Comparison of ENCODE assay signal across 28 cellular contexts in the genomic region with DNA sequence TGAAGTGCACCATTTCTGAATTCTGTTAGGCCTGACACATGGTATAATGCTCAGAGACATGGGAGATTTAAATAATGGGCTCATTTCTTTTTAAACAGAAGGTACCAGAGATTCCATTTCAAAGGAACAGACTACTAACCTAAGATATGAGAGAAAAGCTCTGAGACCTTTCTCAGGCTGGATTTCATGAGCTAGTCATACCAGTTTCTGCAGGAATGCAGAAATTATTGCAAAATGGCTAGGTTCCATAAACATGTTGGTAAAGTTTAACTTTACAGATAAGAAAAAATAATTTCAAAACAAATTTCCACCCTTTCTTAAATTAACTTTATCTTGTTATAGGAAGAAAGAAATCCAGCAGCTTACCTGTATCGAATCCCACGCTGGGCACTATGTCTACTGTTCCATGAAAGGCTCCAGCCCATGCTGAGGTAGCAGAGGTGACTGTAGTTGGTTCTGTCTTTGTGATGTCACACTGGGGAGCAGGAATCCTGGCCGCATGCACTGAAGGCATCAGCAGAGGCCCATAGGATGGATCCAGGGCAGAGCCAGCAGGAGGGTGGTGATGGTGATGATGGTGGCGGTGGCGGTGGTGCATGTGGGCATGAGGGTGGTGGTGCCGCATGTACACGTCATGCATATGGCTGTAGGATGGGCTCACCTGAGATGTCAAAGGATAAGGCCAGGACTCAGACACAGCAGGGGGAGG. TPM values are rescaled to one million over a fixed set of nuclear protein-coding genes. Genes with fewer than 3 reads are reported as not detected.
DNase-seq lines count a peak whose midpoint lies in the region; ATAC-seq and TF ChIP-seq lines count a peak whose summit lies in the region.
"Had no signal": no experiment of that assay in that cellular context is flagged by ENCODE, and none has a peak within 500 bp of the region (broad histone marks: within the 10 kb centered on the region; RNA-seq: fewer than 3 reads in every experiment).

No MANE protein-coding gene starts in this region.

- TF ChIP-seq CTCF in Caco-2 (IDR thresholded peaks at IDR 0.05; ENCODE audit: insufficient read depth in 1 of 2, low read depth in 1 of 2, low read length in 1 of 2, severe bottlenecking in 1 of 2, unreplicated experiment in 1 of 2) (no peak), PC-9 (conservative IDR thresholded peaks at IDR 0.05) (no peak), hepatocyte (IDR thresholded peaks at IDR 0.05; ENCODE audit: poor library complexity) (no peak)

- H3K4me3 ChIP-seq in Caco-2 (ENCODE audit: low read depth, low read length) (no peak overlapping the region), PC-9 (no peak overlapping the region), hepatocyte (no peak overlapping the region), mesendoderm (ENCODE audit: low read length) (no peak overlapping the region)
- H3K4me3 ChIP-seq: heart left ventricle, SK-N-MC had no signal

- peaks cover 36% of the 10 kb centered on the region for H3K4me1 ChIP-seq in Caco-2
- H3K4me1 ChIP-seq in PC-9 (replicated peaks; ENCODE audit: insufficient read depth) = peaks cover 12% of the 10 kb centered on the region; the same call in 1 of the 2 replicates
- H3K4me1 ChIP-seq in hepatocyte (ENCODE audit: insufficient read depth) = peaks cover 14% of the 10 kb centered on the region
- no peaks in the 10 kb centered on the region for H3K4me1 ChIP-seq in mesendoderm (ENCODE audit: control insufficient read depth, low read depth, low read length)
- H3K4me1 ChIP-seq: heart left ventricle had no signal

- H3K27me3 Mint-ChIP-seq in Caco-2 (ENCODE audit: insufficient read depth, unreplicated experiment) = no peaks in the 10 kb centered on the region
- H3K27me3 Mint-ChIP-seq: activated B cell treated with CpG ODN at 0.5 μM for 24 hours; activated naive CD8-positive, alpha-beta T cell treated with anti-CD3 and anti-CD28 coated beads for 36 hours; naive thymus-derived CD8-positive, alpha-beta T cell; stimulated activated memory B cell treated with anti-CD40 and anti-IgM and Interleukin-4, amounts not matched to agents 10 μg/mL and 1 μg/mL and 100 μg/mL, for 72 hours had no signal

- no peak overlapping the region for H4K8ac ChIP-seq in mesendoderm (ENCODE audit: low read depth, low read length)

- H2BK5ac ChIP-seq in mesendoderm (ENCODE audit: low read length) = no peak overlapping the region

- H2AK5ac ChIP-seq in mesendoderm (ENCODE audit: low read length) = no peak overlapping the region

- peak overlapping the region; percentile 92 for H3K27ac Mint-ChIP-seq in Caco-2 (ENCODE audit: unreplicated experiment)
- H3K27ac Mint-ChIP-seq: activated B cell treated with CpG ODN at 0.5 μM for 24 hours; activated naive CD8-positive, alpha-beta T cell treated with anti-CD3 and anti-CD28 coated beads for 36 hours; naive thymus-derived CD8-positive, alpha-beta T cell; stimulated activated memory B cell treated with anti-CD40 and anti-IgM and Interleukin-4, amounts not matched to agents 10 μg/mL and 1 μg/mL and 100 μg/mL, for 72 hours had no signal

- H3K9me3 Mint-ChIP-seq in Caco-2 (ENCODE audit: unreplicated experiment) = no peaks in the 10 kb centered on the region
- H3K9me3 Mint-ChIP-seq: activated B cell treated with CpG ODN at 0.5 μM for 24 hours; activated naive CD8-positive, alpha-beta T cell treated with anti-CD3 and anti-CD28 coated beads for 36 hours had no signal

- no peak overlapping the region for H3K23ac ChIP-seq in mesendoderm (ENCODE audit: low read length)

- H2BK120ac ChIP-seq in mesendoderm (ENCODE audit: low read depth, low read length) = no peak overlapping the region

- no peaks in the 10 kb centered on the region for H3K79me2 ChIP-seq in PC-9 (ENCODE audit: low read depth)
- no peaks in the 10 kb centered on the region for H3K79me2 ChIP-seq in hepatocyte
- no peaks in the 10 kb centered on the region for H3K79me2 ChIP-seq in mesendoderm (ENCODE audit: control insufficient read depth, insufficient read depth, low read length)

- H3K36me3 Mint-ChIP-seq in Caco-2 (ENCODE audit: insufficient read depth, unreplicated experiment) = peaks cover 12% of the 10 kb centered on the region
- H3K36me3 Mint-ChIP-seq: activated naive CD8-positive, alpha-beta T cell treated with anti-CD3 and anti-CD28 coated beads for 36 hours; naive thymus-derived CD8-positive, alpha-beta T cell; stimulated activated memory B cell treated with anti-CD40 and anti-IgM and Interleukin-4, amounts not matched to agents 10 μg/mL and 1 μg/mL and 100 μg/mL, for 72 hours had no signal

- no peaks in the 10 kb centered on the region for H3K79me1 ChIP-seq in mesendoderm (ENCODE audit: low read length)

- H3K4me1 Mint-ChIP-seq in Caco-2 (ENCODE audit: low read depth, unreplicated experiment) = peaks cover 21% of the 10 kb centered on the region
- H3K4me1 Mint-ChIP-seq: activated B cell treated with CpG ODN at 0.5 μM for 24 hours; activated naive CD8-positive, alpha-beta T cell treated with anti-CD3 and anti-CD28 coated beads for 36 hours; naive thymus-derived CD8-positive, alpha-beta T cell; stimulated activated memory B cell treated with anti-CD40 and anti-IgM and Interleukin-4, amounts not matched to agents 10 μg/mL and 1 μg/mL and 100 μg/mL, for 72 hours had no signal

- 92% methylated on average over 7 of the region's 7 CpGs for WGBS in hepatocyte (ENCODE audit: low lambda C conversion rate, missing lambda C conversion rate)
- no CpG with 5 or more reads among the region's 7 CpGs for WGBS in mesendoderm (ENCODE audit: extremely low coverage, insufficient coverage, low lambda C conversion rate)

- no peak overlapping the region for H3K9ac ChIP-seq in mesendoderm (ENCODE audit: low read length)

- H3K18ac ChIP-seq in mesendoderm (ENCODE audit: low read length) = no peak overlapping the region

- peak overlapping the region; percentile 62 for H3K27ac ChIP-seq in PC-9
- peak overlapping the region; percentile 82 for H3K27ac ChIP-seq in hepatocyte
- H3K27ac ChIP-seq in mesendoderm (ENCODE audit: low read depth, low read length) = no peak overlapping the region
- H3K27ac ChIP-seq: heart left ventricle, RWPE1, SK-N-MC had no signal

- DNase-seq in Caco-2 = peak; percentile 53
- DNase-seq in PC-9 = peak in 1 of 2 experiments; percentile 59
- DNase-seq in hepatocyte (ENCODE audit: low spot score) = peak; percentile 32
- no peak for DNase-seq in sciatic nerve (ENCODE audit: low spot score)
- no peak for DNase-seq in mesendoderm
- no peak for DNase-seq in NCI-H1092 (lab: John Stamatoyannopoulos, UW)
- no peak for DNase-seq in globus pallidus (ENCODE audit: low spot score)
- DNase-seq: activated B cell treated with CpG ODN at 0.5 μM for 24 hours; activated CD4-positive, alpha-beta T cell treated with anti-CD3 and anti-CD28 coated beads, Interleukin-2, amount 50 U/mL, for 1 hour; activated effector memory CD4-positive, alpha-beta T cell treated with Interleukin-2 at 50 U/mL for 16 hours; activated naive CD8-positive, alpha-beta T cell treated with anti-CD3 and anti-CD28 coated beads for 36 hours; activated T-cell treated with anti-CD3 and anti-CD28 coated beads, Interleukin-2, amount 50 U/mL, for 1 hour; COR-L47; DMS79; foreskin fibroblast; HCEC 1CT; heart left ventricle; Kasumi-1; MV-4-11; naive thymus-derived CD8-positive, alpha-beta T cell; NCI-H446; NCI-H774; occipital lobe; T-helper 1 cell had no signal

- no peaks in the 10 kb centered on the region; the same call in 1 of the 2 replicates for H3K36me3 ChIP-seq in Caco-2 (ENCODE audit: control insufficient read depth, insufficient read depth, low read length)
- H3K36me3 ChIP-seq in PC-9 (ENCODE audit: low read depth) = no peaks in the 10 kb centered on the region
- H3K36me3 ChIP-seq in hepatocyte (replicated peaks; ENCODE audit: insufficient read depth, low read depth) = no peaks in the 10 kb centered on the region
- H3K36me3 ChIP-seq in mesendoderm (ENCODE audit: control insufficient read depth, insufficient read depth, low read length) = no peaks in the 10 kb centered on the region

- no peak overlapping the region for H2AFZ ChIP-seq in PC-9
- H2AFZ ChIP-seq in hepatocyte = no peak overlapping the region

- H3K4ac ChIP-seq in mesendoderm (ENCODE audit: low read depth, low read length) = no peak overlapping the region

- H3K4me3 Mint-ChIP-seq in Caco-2 (ENCODE audit: unreplicated experiment) = peak overlapping the region; percentile 42
- H3K4me3 Mint-ChIP-seq: activated B cell treated with CpG ODN at 0.5 μM for 24 hours; activated naive CD8-positive, alpha-beta T cell treated with anti-CD3 and anti-CD28 coated beads for 36 hours; naive thymus-derived CD8-positive, alpha-beta T cell; stimulated activated memory B cell treated with anti-CD40 and anti-IgM and Interleukin-4, amounts not matched to agents 10 μg/mL and 1 μg/mL and 100 μg/mL, for 72 hours had no signal

- H3K9me3 ChIP-seq in Caco-2 = no peaks in the 10 kb centered on the region
- H3K9me3 ChIP-seq in PC-9 (ENCODE audit: insufficient read depth, low read depth) = no peaks in the 10 kb centered on the region
- H3K9me3 ChIP-seq in hepatocyte (ENCODE audit: low read depth) = no peaks in the 10 kb centered on the region

- H3K56ac ChIP-seq in mesendoderm (ENCODE audit: low read length) = no peak overlapping the region

- BruUV-seq in Caco-2 (replicated peaks; lab: Mats Ljungman, UMichigan) = TSS peak; percentile 70
- no TSS peak for BruUV-seq in PC-9 (replicated peaks; lab: Mats Ljungman, UMichigan)

- H3K9me2 ChIP-seq in PC-9 (ENCODE audit: insufficient read depth) (no peaks in the 10 kb centered on the region), hepatocyte (replicated peaks; ENCODE audit: insufficient read depth) (no peaks in the 10 kb centered on the region)

- POLR2A ChIA-PET in Caco-2 (lab: Charles Lee) (interaction anchor here (0.5 kb wide), 1 partner anchor 11 kb away, joined by 3 read pairs; no protein-coding TSS in a partner anchor), PC-9 (lab: Charles Lee; ENCODE audit: unreplicated experiment) (no interaction called here)

- H4K20me1 ChIP-seq in PC-9 (ENCODE audit: insufficient read depth) (no peaks in the 10 kb centered on the region), hepatocyte (ENCODE audit: insufficient read depth, poor library complexity, severe bottlenecking) (no peaks in the 10 kb centered on the region)

- H3K4me2 ChIP-seq in PC-9 (peak overlapping the region; percentile 50), hepatocyte (peak overlapping the region; percentile 37), mesendoderm (ENCODE audit: low read length) (no peak overlapping the region)

- no peaks in the 10 kb centered on the region for H3F3A ChIP-seq in PC-9 (ENCODE audit: insufficient read depth, low read depth)

- intact Hi-C loops in Caco-2 (cut with micrococcal nuclease; ENCODE audit: unreplicated experiment) = loop anchor here (1.0 to 2.0 kb wide), 2 partner anchors 22 to 45 kb away; partner anchors contain the start of gene VGLL3
- intact Hi-C loops in PC-9 (cut with micrococcal nuclease; ENCODE audit: unreplicated experiment) = no loop called here
- intact Hi-C loops in sciatic nerve (cut with DNase I) = no loop called here

- peak; percentile 26 for ATAC-seq in sciatic nerve
- ATAC-seq: esophagus mucosa; heart left ventricle; naive thymus-derived CD8-positive, alpha-beta T cell; stimulated activated memory B cell treated with anti-CD40 and anti-IgM and Interleukin-4, amounts not matched to agents 10 μg/mL and 1 μg/mL and 100 μg/mL, for 72 hours had no signal

- CTCF ChIA-PET in Caco-2 (lab: Charles Lee) (interaction anchor here (0.8 kb wide), 1 partner anchor 10 kb away, joined by 3 read pairs; no protein-coding TSS in a partner anchor), PC-9 (lab: Charles Lee) (no interaction called here)

- no peak overlapping the region for H4K5ac ChIP-seq in mesendoderm (ENCODE audit: low read length)

- no peak overlapping the region for H2BK15ac ChIP-seq in mesendoderm (replicated peaks; ENCODE audit: low read depth)

- H3K27me3 ChIP-seq in Caco-2 (replicated peaks; ENCODE audit: control insufficient read depth, insufficient read depth, low read length) (no peaks in the 10 kb centered on the region), PC-9 (ENCODE audit: insufficient read depth, low read depth) (no peaks in the 10 kb centered on the region), hepatocyte (no peaks in the 10 kb centered on the region), mesendoderm (ENCODE audit: insufficient read depth, low read length, poor library complexity) (no peaks in the 10 kb centered on the region)
- H3K27me3 ChIP-seq: heart left ventricle had no signal

RNA-seq across cellular contexts. Expression of gene VGLL3, which starts 22.6 kb away (rescaled TPM):
- 8.2 and 10.4 TPM in 2 replicates for total RNA-seq in Caco-2 (2022)
- total RNA-seq in PC-9 (2021) = 20.5 and 26.8 TPM in 2 replicates
- 18.7 and 22.2 TPM in 2 replicates for total RNA-seq in hepatocyte
- polyA plus RNA-seq in hepatocyte = 4.1 and 6.9 TPM in 2 replicates
- 130 TPM for total RNA-seq in sciatic nerve
- polyA plus RNA-seq in mesendoderm (2013, experiment 1 of 2) = 12.8 TPM
- 12.6 TPM for polyA plus RNA-seq in mesendoderm (2013, experiment 2 of 2)
- total RNA-seq: activated B cell treated with CpG ODN at 0.5 μM for 24 hours; activated naive CD8-positive, alpha-beta T cell treated with anti-CD3 and anti-CD28 coated beads for 36 hours; naive thymus-derived CD8-positive, alpha-beta T cell had no signal
- polyA plus RNA-seq: naive thymus-derived CD8-positive, alpha-beta T cell had no signal

Comparison
In these comparisons a context has a peak if more than half of its experiments do, and no peak if none do; other contexts are left out.
1. DNase-seq: peak in Caco-2 (2 of 2) and hepatocyte (single experiment); none in sciatic nerve (single experiment), mesendoderm (single experiment), NCI-H1092 (single experiment) and globus pallidus (single experiment).